ENCODE assay signal across 1 cellular context in the genomic region with DNA sequence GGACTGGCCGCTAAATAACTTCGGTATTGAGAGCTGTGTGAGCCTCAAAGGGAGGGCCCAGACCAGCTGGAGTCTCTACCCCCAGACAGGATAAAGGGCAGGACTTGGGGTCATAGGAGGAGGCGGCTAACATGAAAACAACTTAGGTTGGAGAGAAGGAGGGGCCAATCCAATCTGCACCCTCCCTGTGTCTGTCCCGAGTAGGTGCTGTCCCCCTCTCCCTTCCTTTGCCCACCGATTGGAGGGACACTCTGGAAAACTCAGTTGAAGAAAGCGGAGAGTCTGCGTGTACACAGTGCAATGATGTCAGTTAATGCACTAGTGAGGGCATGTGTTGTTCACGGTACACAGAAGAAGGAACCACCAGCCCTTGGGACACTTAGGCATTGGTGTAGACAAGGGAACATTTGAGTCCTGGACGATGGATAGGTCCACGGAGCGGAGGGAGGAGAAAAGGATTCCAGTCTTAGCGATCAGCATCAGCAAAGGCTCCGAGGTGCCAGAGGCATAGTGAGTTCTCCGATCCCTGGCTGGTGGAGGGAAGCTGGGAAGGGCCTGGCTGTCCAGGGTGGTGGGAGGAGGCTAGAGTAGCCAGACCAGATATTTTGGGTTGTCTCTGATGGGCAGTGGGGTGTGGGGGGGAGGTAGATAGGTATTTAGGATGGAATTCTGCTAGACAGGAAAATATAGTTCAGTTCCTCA.
A peak's percentile ranks its signal among the peaks of the same experiment; 100 is the strongest.
TF ChIP-seq lines count a peak whose summit lies in the region.

No MANE protein-coding gene starts in this region.

TF ChIP-seq in HepG2, 621 proteins besides CTCF, POLR2A, EP300 and RAD21 (continued from another document and continues in another):
- TF ChIP-seq, protein P1, sequence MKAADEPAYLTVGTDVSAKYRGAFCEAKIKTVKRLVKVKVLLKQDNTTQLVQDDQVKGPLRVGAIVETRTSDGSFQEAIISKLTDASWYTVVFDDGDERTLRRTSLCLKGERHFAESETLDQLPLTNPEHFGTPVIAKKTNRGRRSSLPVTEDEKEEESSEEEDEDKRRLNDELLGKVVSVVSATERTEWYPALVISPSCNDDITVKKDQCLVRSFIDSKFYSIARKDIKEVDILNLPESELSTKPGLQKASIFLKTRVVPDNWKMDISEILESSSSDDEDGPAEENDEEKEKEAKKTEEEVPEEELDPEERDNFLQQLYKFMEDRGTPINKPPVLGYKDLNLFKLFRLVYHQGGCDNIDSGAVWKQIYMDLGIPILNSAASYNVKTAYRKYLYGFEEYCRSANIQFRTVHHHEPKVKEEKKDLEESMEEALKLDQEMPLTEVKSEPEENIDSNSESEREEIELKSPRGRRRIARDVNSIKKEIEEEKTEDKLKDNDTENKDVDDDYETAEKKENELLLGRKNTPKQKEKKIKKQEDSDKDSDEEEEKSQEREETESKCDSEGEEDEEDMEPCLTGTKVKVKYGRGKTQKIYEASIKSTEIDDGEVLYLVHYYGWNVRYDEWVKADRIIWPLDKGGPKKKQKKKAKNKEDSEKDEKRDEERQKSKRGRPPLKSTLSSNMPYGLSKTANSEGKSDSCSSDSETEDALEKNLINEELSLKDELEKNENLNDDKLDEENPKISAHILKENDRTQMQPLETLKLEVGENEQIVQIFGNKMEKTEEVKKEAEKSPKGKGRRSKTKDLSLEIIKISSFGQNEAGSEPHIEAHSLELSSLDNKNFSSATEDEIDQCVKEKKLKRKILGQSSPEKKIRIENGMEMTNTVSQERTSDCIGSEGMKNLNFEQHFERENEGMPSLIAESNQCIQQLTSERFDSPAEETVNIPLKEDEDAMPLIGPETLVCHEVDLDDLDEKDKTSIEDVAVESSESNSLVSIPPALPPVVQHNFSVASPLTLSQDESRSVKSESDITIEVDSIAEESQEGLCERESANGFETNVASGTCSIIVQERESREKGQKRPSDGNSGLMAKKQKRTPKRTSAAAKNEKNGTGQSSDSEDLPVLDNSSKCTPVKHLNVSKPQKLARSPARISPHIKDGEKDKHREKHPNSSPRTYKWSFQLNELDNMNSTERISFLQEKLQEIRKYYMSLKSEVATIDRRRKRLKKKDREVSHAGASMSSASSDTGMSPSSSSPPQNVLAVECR (CRISPR knock-in tag; IDR thresholded peaks at IDR 0.05; ENCODE audit: borderline replicate concordance), result no peak
- TF ChIP-seq SRSF9 (IDR thresholded peaks at IDR 0.05; ENCODE audit: borderline replicate concordance, insufficient read depth, low read depth, low read length, poor library complexity, severe bottlenecking) (no peak), SRSF4 (IDR thresholded peaks at IDR 0.05; ENCODE audit: low read depth, low read length, poor library complexity, severe bottlenecking) (no peak), SRSF1 (optimal IDR thresholded peaks at IDR 0.05; ENCODE audit: low read depth, low read length) (no peak), ZBTB1 (CRISPR knock-in tag; IDR thresholded peaks at IDR 0.05; ENCODE audit: borderline replicate concordance) (no peak), ZFP41 (CRISPR knock-in tag; IDR thresholded peaks at IDR 0.05; ENCODE audit: borderline replicate concordance) (no peak), ZNF124 (CRISPR knock-in tag; IDR thresholded peaks at IDR 0.05) (peak; percentile 30; the same call in 1 of the 2 replicates), NFIB (CRISPR knock-in tag; IDR thresholded peaks at IDR 0.05; ENCODE audit: borderline replicate concordance) (0 out of 2 replicates have a peak, but pooled peaks have one; percentile 14), ZNF136 (CRISPR knock-in tag; IDR thresholded peaks at IDR 0.05; ENCODE audit: low read depth) (0 out of 2 replicates have a peak, but pooled peaks have one; percentile 44), KLF11 (CRISPR knock-in tag; IDR thresholded peaks at IDR 0.05) (0 out of 2 replicates have a peak, but pooled peaks have one; percentile 81), NKX3-1 (CRISPR knock-in tag; IDR thresholded peaks at IDR 0.05) (no peak), ZNF225 (CRISPR knock-in tag; IDR thresholded peaks at IDR 0.05) (no peak), ZNF326 (CRISPR knock-in tag; IDR thresholded peaks at IDR 0.05; ENCODE audit: borderline replicate concordance) (no peak), RARG (CRISPR knock-in tag; IDR thresholded peaks at IDR 0.05; ENCODE audit: low read depth) (no peak), DMAP1 (CRISPR knock-in tag; IDR thresholded peaks at IDR 0.05) (no peak), ZNF343 (CRISPR knock-in tag; IDR thresholded peaks at IDR 0.05) (no peak), FOXC1 (CRISPR knock-in tag; IDR thresholded peaks at IDR 0.05; ENCODE audit: borderline replicate concordance) (0 out of 2 replicates have a peak, but pooled peaks have one; percentile 79), HNRNPL (IDR thresholded peaks at IDR 0.05; ENCODE audit: low read depth, low read length) (no peak), KDM4B (CRISPR knock-in tag; IDR thresholded peaks at IDR 0.05) (peak; percentile 22; the same call in 1 of the 2 replicates), ZNF446 (CRISPR knock-in tag; IDR thresholded peaks at IDR 0.05) (0 out of 2 replicates have a peak, but pooled peaks have one; percentile 69), NCOA2 (CRISPR knock-in tag; IDR thresholded peaks at IDR 0.05) (no peak), ZNF296 (CRISPR knock-in tag; conservative IDR thresholded peaks at IDR 0.05) (no peak), RARA (CRISPR knock-in tag; IDR thresholded peaks at IDR 0.05) (peak; percentile 14), SP4 (CRISPR knock-in tag; IDR thresholded peaks at IDR 0.05) (no peak), CREM (IDR thresholded peaks at IDR 0.05) (no peak), CREM (CRISPR knock-in tag; IDR thresholded peaks at IDR 0.05) (no peak), ZNF674 (CRISPR knock-in tag; IDR thresholded peaks at IDR 0.05; ENCODE audit: low read depth) (no peak), ZNF552 (CRISPR knock-in tag; IDR thresholded peaks at IDR 0.05; ENCODE audit: borderline replicate concordance) (no peak), HCFC1 (IDR thresholded peaks at IDR 0.05; ENCODE audit: low read depth, low read length) (no peak), ZNF883 (CRISPR knock-in tag; IDR thresholded peaks at IDR 0.05; ENCODE audit: not compliant biosample characterization) (no peak), SMARCC2 (IDR thresholded peaks at IDR 0.05) (no peak), SUZ12 (IDR thresholded peaks at IDR 0.05; ENCODE audit: low read depth, low read length) (no peak)
- TF ChIP-seq, protein P2, sequence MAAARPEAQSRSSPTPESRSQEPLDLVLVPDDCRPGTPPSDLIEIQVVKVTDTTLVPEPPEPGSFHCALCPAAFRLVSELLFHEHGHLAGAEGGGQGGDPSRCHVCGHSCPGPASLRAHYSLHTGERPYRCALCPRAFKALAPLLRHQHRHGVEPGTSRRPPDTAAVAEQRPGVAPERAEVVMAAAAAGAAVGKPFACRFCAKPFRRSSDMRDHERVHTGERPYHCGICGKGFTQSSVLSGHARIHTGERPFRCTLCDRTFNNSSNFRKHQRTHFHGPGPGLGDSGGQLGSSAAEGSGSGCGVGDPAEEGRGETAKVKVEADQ (CRISPR knock-in tag; IDR thresholded peaks at IDR 0.05; ENCODE audit: borderline replicate concordance), result 0 out of 2 replicates have a peak, but pooled peaks have one; percentile 10
- TF ChIP-seq, protein P3, sequence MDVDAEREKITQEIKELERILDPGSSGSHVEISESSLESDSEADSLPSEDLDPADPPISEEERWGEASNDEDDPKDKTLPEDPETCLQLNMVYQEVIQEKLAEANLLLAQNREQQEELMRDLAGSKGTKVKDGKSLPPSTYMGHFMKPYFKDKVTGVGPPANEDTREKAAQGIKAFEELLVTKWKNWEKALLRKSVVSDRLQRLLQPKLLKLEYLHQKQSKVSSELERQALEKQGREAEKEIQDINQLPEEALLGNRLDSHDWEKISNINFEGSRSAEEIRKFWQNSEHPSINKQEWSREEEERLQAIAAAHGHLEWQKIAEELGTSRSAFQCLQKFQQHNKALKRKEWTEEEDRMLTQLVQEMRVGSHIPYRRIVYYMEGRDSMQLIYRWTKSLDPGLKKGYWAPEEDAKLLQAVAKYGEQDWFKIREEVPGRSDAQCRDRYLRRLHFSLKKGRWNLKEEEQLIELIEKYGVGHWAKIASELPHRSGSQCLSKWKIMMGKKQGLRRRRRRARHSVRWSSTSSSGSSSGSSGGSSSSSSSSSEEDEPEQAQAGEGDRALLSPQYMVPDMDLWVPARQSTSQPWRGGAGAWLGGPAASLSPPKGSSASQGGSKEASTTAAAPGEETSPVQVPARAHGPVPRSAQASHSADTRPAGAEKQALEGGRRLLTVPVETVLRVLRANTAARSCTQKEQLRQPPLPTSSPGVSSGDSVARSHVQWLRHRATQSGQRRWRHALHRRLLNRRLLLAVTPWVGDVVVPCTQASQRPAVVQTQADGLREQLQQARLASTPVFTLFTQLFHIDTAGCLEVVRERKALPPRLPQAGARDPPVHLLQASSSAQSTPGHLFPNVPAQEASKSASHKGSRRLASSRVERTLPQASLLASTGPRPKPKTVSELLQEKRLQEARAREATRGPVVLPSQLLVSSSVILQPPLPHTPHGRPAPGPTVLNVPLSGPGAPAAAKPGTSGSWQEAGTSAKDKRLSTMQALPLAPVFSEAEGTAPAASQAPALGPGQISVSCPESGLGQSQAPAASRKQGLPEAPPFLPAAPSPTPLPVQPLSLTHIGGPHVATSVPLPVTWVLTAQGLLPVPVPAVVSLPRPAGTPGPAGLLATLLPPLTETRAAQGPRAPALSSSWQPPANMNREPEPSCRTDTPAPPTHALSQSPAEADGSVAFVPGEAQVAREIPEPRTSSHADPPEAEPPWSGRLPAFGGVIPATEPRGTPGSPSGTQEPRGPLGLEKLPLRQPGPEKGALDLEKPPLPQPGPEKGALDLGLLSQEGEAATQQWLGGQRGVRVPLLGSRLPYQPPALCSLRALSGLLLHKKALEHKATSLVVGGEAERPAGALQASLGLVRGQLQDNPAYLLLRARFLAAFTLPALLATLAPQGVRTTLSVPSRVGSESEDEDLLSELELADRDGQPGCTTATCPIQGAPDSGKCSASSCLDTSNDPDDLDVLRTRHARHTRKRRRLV (CRISPR knock-in tag; IDR thresholded peaks at IDR 0.05), result no peak
- TF ChIP-seq, protein P4, sequence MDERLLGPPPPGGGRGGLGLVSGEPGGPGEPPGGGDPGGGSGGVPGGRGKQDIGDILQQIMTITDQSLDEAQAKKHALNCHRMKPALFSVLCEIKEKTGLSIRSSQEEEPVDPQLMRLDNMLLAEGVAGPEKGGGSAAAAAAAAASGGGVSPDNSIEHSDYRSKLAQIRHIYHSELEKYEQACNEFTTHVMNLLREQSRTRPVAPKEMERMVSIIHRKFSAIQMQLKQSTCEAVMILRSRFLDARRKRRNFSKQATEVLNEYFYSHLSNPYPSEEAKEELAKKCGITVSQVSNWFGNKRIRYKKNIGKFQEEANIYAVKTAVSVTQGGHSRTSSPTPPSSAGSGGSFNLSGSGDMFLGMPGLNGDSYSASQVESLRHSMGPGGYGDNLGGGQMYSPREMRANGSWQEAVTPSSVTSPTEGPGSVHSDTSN (CRISPR knock-in tag; IDR thresholded peaks at IDR 0.05), result no peak
- TF ChIP-seq, protein P5, sequence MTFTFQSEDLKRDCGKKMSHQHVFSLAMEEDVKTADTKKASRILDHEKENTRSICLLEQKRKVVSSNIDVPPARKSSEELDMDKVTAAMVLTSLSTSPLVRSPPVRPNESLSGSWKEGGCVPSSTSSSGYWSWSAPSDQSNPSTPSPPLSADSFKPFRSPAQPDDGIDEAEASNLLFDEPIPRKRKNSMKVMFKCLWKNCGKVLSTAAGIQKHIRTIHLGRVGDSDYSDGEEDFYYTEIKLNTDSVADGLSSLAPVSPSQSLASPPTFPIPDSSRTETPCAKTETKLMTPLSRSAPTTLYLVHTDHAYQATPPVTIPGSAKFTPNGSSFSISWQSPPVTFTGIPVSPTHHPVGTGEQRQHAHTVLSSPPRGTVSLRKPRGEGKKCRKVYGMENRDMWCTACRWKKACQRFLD (CRISPR knock-in tag; IDR thresholded peaks at IDR 0.05; ENCODE audit: borderline replicate concordance), result no peak
- TF ChIP-seq, protein P6, sequence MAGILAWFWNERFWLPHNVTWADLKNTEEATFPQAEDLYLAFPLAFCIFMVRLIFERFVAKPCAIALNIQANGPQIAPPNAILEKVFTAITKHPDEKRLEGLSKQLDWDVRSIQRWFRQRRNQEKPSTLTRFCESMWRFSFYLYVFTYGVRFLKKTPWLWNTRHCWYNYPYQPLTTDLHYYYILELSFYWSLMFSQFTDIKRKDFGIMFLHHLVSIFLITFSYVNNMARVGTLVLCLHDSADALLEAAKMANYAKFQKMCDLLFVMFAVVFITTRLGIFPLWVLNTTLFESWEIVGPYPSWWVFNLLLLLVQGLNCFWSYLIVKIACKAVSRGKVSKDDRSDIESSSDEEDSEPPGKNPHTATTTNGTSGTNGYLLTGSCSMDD (CRISPR knock-in tag; IDR thresholded peaks at IDR 0.05), result no peak
- TF ChIP-seq, protein P7, sequence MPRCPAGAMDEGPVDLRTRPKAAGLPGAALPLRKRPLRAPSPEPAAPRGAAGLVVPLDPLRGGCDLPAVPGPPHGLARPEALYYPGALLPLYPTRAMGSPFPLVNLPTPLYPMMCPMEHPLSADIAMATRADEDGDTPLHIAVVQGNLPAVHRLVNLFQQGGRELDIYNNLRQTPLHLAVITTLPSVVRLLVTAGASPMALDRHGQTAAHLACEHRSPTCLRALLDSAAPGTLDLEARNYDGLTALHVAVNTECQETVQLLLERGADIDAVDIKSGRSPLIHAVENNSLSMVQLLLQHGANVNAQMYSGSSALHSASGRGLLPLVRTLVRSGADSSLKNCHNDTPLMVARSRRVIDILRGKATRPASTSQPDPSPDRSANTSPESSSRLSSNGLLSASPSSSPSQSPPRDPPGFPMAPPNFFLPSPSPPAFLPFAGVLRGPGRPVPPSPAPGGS (CRISPR knock-in tag; IDR thresholded peaks at IDR 0.05), result no peak
- TF ChIP-seq, protein P8, sequence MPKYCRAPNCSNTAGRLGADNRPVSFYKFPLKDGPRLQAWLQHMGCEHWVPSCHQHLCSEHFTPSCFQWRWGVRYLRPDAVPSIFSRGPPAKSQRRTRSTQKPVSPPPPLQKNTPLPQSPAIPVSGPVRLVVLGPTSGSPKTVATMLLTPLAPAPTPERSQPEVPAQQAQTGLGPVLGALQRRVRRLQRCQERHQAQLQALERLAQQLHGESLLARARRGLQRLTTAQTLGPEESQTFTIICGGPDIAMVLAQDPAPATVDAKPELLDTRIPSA (CRISPR knock-in tag; IDR thresholded peaks at IDR 0.05; ENCODE audit: borderline replicate concordance), result no peak; the same call in 1 of the 2 replicates
